In the genomic region with DNA sequence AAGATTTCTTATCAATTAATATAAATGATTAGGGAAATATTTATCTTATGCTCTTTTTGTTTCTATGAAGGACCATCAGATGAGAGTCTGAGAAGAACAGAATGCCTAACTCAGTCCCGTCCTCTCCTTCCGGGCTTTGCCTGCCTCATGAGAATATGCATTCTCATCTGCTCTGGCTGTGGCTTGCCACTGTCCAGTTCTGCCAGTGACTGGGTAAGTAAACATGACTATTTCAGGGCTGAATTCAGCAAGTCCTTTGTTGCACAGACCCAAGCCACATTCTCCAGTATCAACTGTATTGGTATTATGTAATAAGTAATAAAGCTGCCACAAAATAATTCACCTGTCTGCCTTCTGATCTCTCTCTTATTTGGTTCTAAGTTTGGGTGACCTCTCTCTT, we compare ENCODE assay signal across 11 cellular contexts.
DNase-seq lines count a peak whose midpoint lies in the region; ATAC-seq, FAIRE-seq and TF ChIP-seq lines count a peak whose summit lies in the region.
"Had no signal": no experiment of that assay in that cellular context is flagged by ENCODE, and none has a peak within 500 bp of the region (broad histone marks: within the 10 kb centered on the region; RNA-seq: fewer than 3 reads in every experiment).

No MANE protein-coding gene starts in this region.

- no peak for FAIRE-seq in frontal cortex (lab: Jason Lieb, UNC)

- peaks cover 21% of the 10 kb centered on the region for H3K4me1 Mint-ChIP-seq in neural progenitor cell
- peaks cover 27% of the 10 kb centered on the region for H3K4me1 Mint-ChIP-seq in osteocyte (ENCODE audit: unreplicated experiment)
- H3K4me1 Mint-ChIP-seq in stimulated activated naive CD8-positive, alpha-beta T cell treated with anti-CD3 and anti-CD28 coated beads, Interleukin-15, amount 100 ng/mL, for 72 hours = no peaks in the 10 kb centered on the region

- H3K4me1 ChIP-seq in neural progenitor cell = peaks cover 21% of the 10 kb centered on the region

- no peaks in the 10 kb centered on the region for H3K9me3 ChIP-seq in neural progenitor cell (ENCODE audit: low read depth)

- no peak overlapping the region for H3K4me3 Mint-ChIP-seq in neural progenitor cell
- no peak overlapping the region for H3K4me3 Mint-ChIP-seq in osteocyte (ENCODE audit: unreplicated experiment)
- H3K4me3 Mint-ChIP-seq in stimulated activated naive CD8-positive, alpha-beta T cell treated with anti-CD3 and anti-CD28 coated beads, Interleukin-15, amount 100 ng/mL, for 72 hours = no peak overlapping the region
- H3K4me3 Mint-ChIP-seq: stimulated activated naive CD8-positive, alpha-beta T cell treated with anti-CD3 and anti-CD28 coated beads, Interleukin-15, Interleukin-2, amounts not matched to agents 100 ng/mL and 50 ng/mL, for 24 hours had no signal

- H3K36me3 Mint-ChIP-seq in neural progenitor cell = peaks cover 24% of the 10 kb centered on the region
- H3K36me3 Mint-ChIP-seq in osteocyte (ENCODE audit: unreplicated experiment) = peaks cover 28% of the 10 kb centered on the region

- DNase-seq in COLO829 (ENCODE audit: low spot score) (peak; percentile 6), NCI-H748 treated with DMSO at 0.1 percent for 48 hours (lab: John Stamatoyannopoulos, UW) (peak; percentile 2), frontal cortex (ENCODE audit: low spot score in 2 of 2) (peak; percentile 16 to 28), neural progenitor cell (ENCODE audit: low spot score) (peak; percentile 18), osteocyte (ENCODE audit: extremely low spot score, unreplicated experiment) (no peak)
- DNase-seq in stimulated activated CD4-positive, alpha-beta T cell treated with anti-CD3 and anti-CD28 coated beads, Interleukin-2, amount 100 ng/mL, for 48 hours = no peak
- DNase-seq in stimulated activated naive CD8-positive, alpha-beta T cell treated with anti-CD3 and anti-CD28 coated beads, Interleukin-15, amount 100 ng/mL, for 72 hours = no peak
- DNase-seq: effector CD4-positive, alpha-beta T cell had no signal

- no peak overlapping the region for H2AFZ ChIP-seq in neural progenitor cell (replicated peaks)

- H3F3A ChIP-seq in neural progenitor cell (ENCODE audit: low read depth) = no peaks in the 10 kb centered on the region

- TF ChIP-seq CTCF in neural progenitor cell (IDR thresholded peaks at IDR 0.05) (no peak), osteocyte (IDR thresholded peaks at IDR 0.05) (no peak)

- H3K79me2 ChIP-seq in neural progenitor cell (ENCODE audit: low read depth) = peaks cover 28% of the 10 kb centered on the region

- H3K9me3 Mint-ChIP-seq in neural progenitor cell (no peaks in the 10 kb centered on the region), osteocyte (ENCODE audit: unreplicated experiment) (no peaks in the 10 kb centered on the region)
- H3K9me3 Mint-ChIP-seq in stimulated activated naive CD8-positive, alpha-beta T cell treated with anti-CD3 and anti-CD28 coated beads, Interleukin-15, amount 100 ng/mL, for 72 hours = no peaks in the 10 kb centered on the region
- H3K9me3 Mint-ChIP-seq: stimulated activated naive CD8-positive, alpha-beta T cell treated with anti-CD3 and anti-CD28 coated beads, Interleukin-15, Interleukin-2, amounts not matched to agents 100 ng/mL and 50 ng/mL, for 24 hours had no signal

- H3K27me3 Mint-ChIP-seq in neural progenitor cell (ENCODE audit: insufficient read depth, low read depth) (peaks cover 2% of the 10 kb centered on the region), osteocyte (ENCODE audit: unreplicated experiment) (no peaks in the 10 kb centered on the region)
- no peaks in the 10 kb centered on the region for H3K27me3 Mint-ChIP-seq in stimulated activated naive CD8-positive, alpha-beta T cell treated with anti-CD3 and anti-CD28 coated beads, Interleukin-15, amount 100 ng/mL, for 72 hours
- H3K27me3 Mint-ChIP-seq: stimulated activated naive CD8-positive, alpha-beta T cell treated with anti-CD3 and anti-CD28 coated beads, Interleukin-15, Interleukin-2, amounts not matched to agents 100 ng/mL and 50 ng/mL, for 24 hours had no signal

- H3K9ac ChIP-seq in neural progenitor cell = no peak overlapping the region

- H3K27ac ChIP-seq in neural progenitor cell = peak overlapping the region; percentile 20
- H3K27ac ChIP-seq: C4-2B had no signal

- no peak overlapping the region for H3K4me3 ChIP-seq in neural progenitor cell

- H3K27ac Mint-ChIP-seq in neural progenitor cell (no peak overlapping the region), osteocyte (ENCODE audit: unreplicated experiment) (no peak overlapping the region)
- no peak overlapping the region for H3K27ac Mint-ChIP-seq in stimulated activated naive CD8-positive, alpha-beta T cell treated with anti-CD3 and anti-CD28 coated beads, Interleukin-15, amount 100 ng/mL, for 72 hours
- H3K27ac Mint-ChIP-seq: stimulated activated naive CD8-positive, alpha-beta T cell treated with anti-CD3 and anti-CD28 coated beads, Interleukin-15, Interleukin-2, amounts not matched to agents 100 ng/mL and 50 ng/mL, for 24 hours had no signal

- peak overlapping the region; percentile 69 for H3K4me2 ChIP-seq in neural progenitor cell

- peaks cover 20% of the 10 kb centered on the region for H4K20me1 ChIP-seq in neural progenitor cell (ENCODE audit: low read depth)

- no peaks in the 10 kb centered on the region for H3K36me3 ChIP-seq in neural progenitor cell

- no peak for ATAC-seq in stimulated activated naive CD8-positive, alpha-beta T cell treated with anti-CD3 and anti-CD28 coated beads, Interleukin-15, amount 100 ng/mL, for 72 hours
- no peak for ATAC-seq in GM19467 (IDR thresholded peaks at IDR 0.05; ENCODE audit: unreplicated experiment)

- H3K27me3 ChIP-seq in neural progenitor cell = no peaks in the 10 kb centered on the region

Comparison
In these comparisons a context has a peak if more than half of its experiments do, and no peak if none do; other contexts are left out.
1. DNase-seq: peak in COLO829 (single experiment), NCI-H748 treated with DMSO at 0.1 percent for 48 hours (single experiment), frontal cortex (2 of 2) and neural progenitor cell (single experiment); none in stimulated activated CD4-positive, alpha-beta T cell treated with anti-CD3 and anti-CD28 coated beads, Interleukin-2, amount 100 ng/mL, for 48 hours (0 of 2), osteocyte (single experiment) and stimulated activated naive CD8-positive, alpha-beta T cell treated with anti-CD3 and anti-CD28 coated beads, Interleukin-15, amount 100 ng/mL, for 72 hours (0 of 2).